ENCODE assay signal across 9 cellular contexts in the genomic region with DNA sequence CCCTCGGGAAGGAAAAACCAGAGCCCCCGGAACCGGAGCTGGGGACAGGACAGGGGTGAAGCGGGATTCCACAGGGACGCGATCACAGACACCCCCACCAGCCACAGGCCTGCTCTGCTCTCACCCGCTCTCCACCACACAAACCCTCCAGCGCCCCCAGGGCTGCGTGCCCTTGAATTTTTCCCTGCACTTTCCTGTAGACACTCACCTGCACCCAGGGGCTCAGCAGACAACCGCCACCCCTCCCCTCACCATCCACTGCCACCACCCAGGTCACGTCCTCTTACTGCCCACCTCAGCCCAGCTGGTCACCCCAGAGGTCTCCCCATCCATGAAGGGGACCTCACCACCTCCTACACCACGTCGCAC. TPM values are rescaled to one million over a fixed set of nuclear protein-coding genes. Genes with fewer than 3 reads are reported as not detected.
DNase-seq lines count a peak whose midpoint lies in the region; ATAC-seq lines count a peak whose summit lies in the region.
"Had no signal": no experiment of that assay in that cellular context is flagged by ENCODE, and none has a peak within 500 bp of the region (broad histone marks: within the 10 kb centered on the region; RNA-seq: fewer than 3 reads in every experiment).

No MANE protein-coding gene starts in this region.

- H3K9ac ChIP-seq in iPS-18a (ENCODE audit: low read length) (no peak overlapping the region), subcutaneous abdominal adipose tissue (ENCODE audit: low read length in 5 of 5) (peak overlapping the region in 2 of 5 donors; percentile 32 to 39)

- H3K4me1 ChIP-seq in iPS-18a (ENCODE audit: control insufficient read depth, low read depth, low read length) (no peaks in the 10 kb centered on the region), subcutaneous abdominal adipose tissue (ENCODE audit: control insufficient read depth in 5 of 5, insufficient read depth in 5 of 5, low read length in 5 of 5) (peaks cover 0 to 27% (median 25%) of the 10 kb centered on the region in 5 donors)

- no peaks in the 10 kb centered on the region for H3K9me3 Mint-ChIP-seq in activated T-helper 2 cell treated with anti-CD3 and anti-CD28 coated beads, Interferon-gamma antibody, Interleukin-2, Interleukin-4, amounts not matched to agents 10 μg/mL and 5 μg/mL and 100 μg/mL, durations not matched to agents 14 hours and 24 hours and 36 hours

- H3K27ac ChIP-seq in iPS-18a (ENCODE audit: low read length) (no peak overlapping the region), subcutaneous abdominal adipose tissue (ENCODE audit: low read depth, low read length) (no peak overlapping the region)

- DNase-seq in activated CD4-positive, CD25-positive, alpha-beta regulatory T cell treated with anti-CD3 and anti-CD28 coated beads, Interleukin-2, amount 50 U/mL, for 72 hours: peak; percentile 23
- no peak for DNase-seq in activated T-helper 2 cell treated with anti-CD3 and anti-CD28 coated beads, Interferon-gamma antibody, Interleukin-2, Interleukin-4, amounts not matched to agents 10 μg/mL and 5 μg/mL and 100 μg/mL, durations not matched to agents 14 hours and 24 hours and 36 hours (ENCODE audit: low spot score)
- DNase-seq in NCI-H748 treated with DMSO at 0.1 percent for 48 hours (lab: John Stamatoyannopoulos, UW) (no peak), C1 segment of cervical spinal cord (lab: John Stamatoyannopoulos, UW) (no peak), NCI-H1930 (lab: John Stamatoyannopoulos, UW) (no peak)

- H3K36me3 Mint-ChIP-seq in activated T-helper 2 cell treated with anti-CD3 and anti-CD28 coated beads, Interferon-gamma antibody, Interleukin-2, Interleukin-4, amounts not matched to agents 10 μg/mL and 5 μg/mL and 100 μg/mL, durations not matched to agents 14 hours and 24 hours and 36 hours (ENCODE audit: low read depth): no peaks in the 10 kb centered on the region

- ATAC-seq in activated CD4-positive, CD25-positive, alpha-beta regulatory T cell treated with anti-CD3 and anti-CD28 coated beads, Interleukin-2, amount 50 U/mL, for 24 hours: no peak

- H3K4me3 ChIP-seq in iPS-18a (ENCODE audit: low read length): peak overlapping the region; percentile 69
- peak overlapping the region in 4 of 5 donors; percentile 70 to 77 (median 74) for H3K4me3 ChIP-seq in subcutaneous abdominal adipose tissue (ENCODE audit: low read depth in 1 of 5, low read length in 5 of 5)

- H3K4me3 Mint-ChIP-seq in activated T-helper 2 cell treated with anti-CD3 and anti-CD28 coated beads, Interferon-gamma antibody, Interleukin-2, Interleukin-4, amounts not matched to agents 10 μg/mL and 5 μg/mL and 100 μg/mL, durations not matched to agents 14 hours and 24 hours and 36 hours (ENCODE audit: low read depth): peak overlapping the region; percentile 91

- H3K27me3 Mint-ChIP-seq in activated T-helper 2 cell treated with anti-CD3 and anti-CD28 coated beads, Interferon-gamma antibody, Interleukin-2, Interleukin-4, amounts not matched to agents 10 μg/mL and 5 μg/mL and 100 μg/mL, durations not matched to agents 14 hours and 24 hours and 36 hours (ENCODE audit: low read depth): peaks cover 65% of the 10 kb centered on the region

- intact Hi-C loops in activated T-helper 2 cell treated with anti-CD3 and anti-CD28 coated beads, Interferon-gamma antibody, Interleukin-2, Interleukin-4, amounts not matched to agents 10 μg/mL and 5 μg/mL and 100 μg/mL, durations not matched to agents 14 hours and 24 hours and 36 hours (cut with micrococcal nuclease): no loop called here

- H3K36me3 ChIP-seq in iPS-18a (ENCODE audit: control insufficient read depth, low read depth, low read length) (no peaks in the 10 kb centered on the region), subcutaneous abdominal adipose tissue (ENCODE audit: control insufficient read depth in 5 of 5, insufficient read depth in 5 of 5, low read length in 5 of 5) (no peaks in the 10 kb centered on the region)

- peaks cover 21% of the 10 kb centered on the region for H3K4me1 Mint-ChIP-seq in activated T-helper 2 cell treated with anti-CD3 and anti-CD28 coated beads, Interferon-gamma antibody, Interleukin-2, Interleukin-4, amounts not matched to agents 10 μg/mL and 5 μg/mL and 100 μg/mL, durations not matched to agents 14 hours and 24 hours and 36 hours (ENCODE audit: low read depth)

- no peak overlapping the region for H3K27ac Mint-ChIP-seq in activated T-helper 2 cell treated with anti-CD3 and anti-CD28 coated beads, Interferon-gamma antibody, Interleukin-2, Interleukin-4, amounts not matched to agents 10 μg/mL and 5 μg/mL and 100 μg/mL, durations not matched to agents 14 hours and 24 hours and 36 hours

- H3K9me3 ChIP-seq in iPS-18a (ENCODE audit: control insufficient read depth, low read depth, low read length) (no peaks in the 10 kb centered on the region), subcutaneous abdominal adipose tissue (ENCODE audit: control insufficient read depth in 5 of 5, low read length in 5 of 5) (no peaks in the 10 kb centered on the region)

- H3K27me3 ChIP-seq in iPS-18a (ENCODE audit: control insufficient read depth, insufficient read depth, low read length) (peaks cover 78% of the 10 kb centered on the region), subcutaneous abdominal adipose tissue (ENCODE audit: control insufficient read depth in 5 of 5, insufficient read depth in 4 of 5, low read length in 5 of 5) (peaks cover 25 to 37% (median 29%) of the 10 kb centered on the region in 5 donors)

RNA-seq across cellular contexts. Expression of a gene that starts 0.6 kb away (rescaled TPM):
- total RNA-seq in activated T-helper 2 cell treated with anti-CD3 and anti-CD28 coated beads, Interferon-gamma antibody, Interleukin-2, Interleukin-4, amounts not matched to agents 10 μg/mL and 5 μg/mL and 100 μg/mL, durations not matched to agents 14 hours and 24 hours and 36 hours: 0.14 and 0.18 TPM in 2 replicates

RNA-seq across cellular contexts. Expression of a gene that starts 19.5 kb away (rescaled TPM):
- not detected in 2 replicates for total RNA-seq in activated T-helper 2 cell treated with anti-CD3 and anti-CD28 coated beads, Interferon-gamma antibody, Interleukin-2, Interleukin-4, amounts not matched to agents 10 μg/mL and 5 μg/mL and 100 μg/mL, durations not matched to agents 14 hours and 24 hours and 36 hours
- total RNA-seq: mononuclear cell had no signal

RNA-seq across cellular contexts. Expression of a gene that starts 21.3 kb away (rescaled TPM):
- 0.41 and 0.48 TPM in 2 replicates for total RNA-seq in activated T-helper 2 cell treated with anti-CD3 and anti-CD28 coated beads, Interferon-gamma antibody, Interleukin-2, Interleukin-4, amounts not matched to agents 10 μg/mL and 5 μg/mL and 100 μg/mL, durations not matched to agents 14 hours and 24 hours and 36 hours

RNA-seq across cellular contexts. Expression of a gene that starts 44.5 kb away (rescaled TPM):
- total RNA-seq in activated T-helper 2 cell treated with anti-CD3 and anti-CD28 coated beads, Interferon-gamma antibody, Interleukin-2, Interleukin-4, amounts not matched to agents 10 μg/mL and 5 μg/mL and 100 μg/mL, durations not matched to agents 14 hours and 24 hours and 36 hours: not detected in 2 replicates
- total RNA-seq: mononuclear cell had no signal
